ENCODE assay signal across 8 cellular contexts in genomic region chr12:130384234-130384633, GRCh38. TPM values are rescaled to one million over a fixed set of nuclear protein-coding genes. Genes with fewer than 3 reads are reported as not detected.
"Had no signal": no experiment of that assay in that cellular context is flagged by ENCODE, and none has a peak within 500 bp of the region (broad histone marks: within the 10 kb centered on the region; RNA-seq: fewer than 3 reads in every experiment).

No MANE protein-coding gene starts in this region.

- FAIRE-seq: G401.6, GM12878, GM12891, GM12892, GM18507, GM19239 had no signal

- ATAC-seq: GM12878 had no signal

- DNase-seq: GDM1, GF-D8 had no signal

- H3K4me3 ChIP-seq: GM12878 had no signal

RNA-seq across cellular contexts. Expression of gene PIWIL1, which starts 46.5 kb away (rescaled TPM):
- total RNA-seq: GM12878 had no signal
- polyA plus RNA-seq: GM12878 had no signal
